ENCODE assay signal across 9 cellular contexts in genomic region chr11:62588966-62589637, GRCh38. TPM values are rescaled to one million over a fixed set of nuclear protein-coding genes. Genes with fewer than 3 reads are reported as not detected.
A peak's percentile ranks its signal among the peaks of the same experiment; 100 is the strongest.
DNase-seq lines count a peak whose midpoint lies in the region; TF ChIP-seq lines count a peak whose summit lies in the region.
"Had no signal": no experiment of that assay in that cellular context is flagged by ENCODE, and none has a peak within 500 bp of the region (broad histone marks: within the 10 kb centered on the region; RNA-seq: fewer than 3 reads in every experiment).

No MANE protein-coding gene starts in this region.

- H3K27ac ChIP-seq in SU-DHL-6 (ENCODE audit: low read depth, low read length): no peak overlapping the region

- peaks cover 8% of the 10 kb centered on the region; the same call in 1 of the 2 replicates for H3K36me3 ChIP-seq in SU-DHL-6 (ENCODE audit: low read length)

- no peaks in the 10 kb centered on the region for H4K20me1 ChIP-seq in SU-DHL-6 (ENCODE audit: low read depth, low read length)

- H3F3A ChIP-seq in SU-DHL-6 (ENCODE audit: insufficient read depth): peaks cover 15% of the 10 kb centered on the region

- peak; percentile 35 for DNase-seq in stimulated activated CD4-positive, alpha-beta T cell treated with anti-CD3 and anti-CD28 coated beads, Interleukin-1b, Interleukin-23, amount 100 ng/mL, for 48 hours
- no peak for DNase-seq in stimulated activated CD4-positive, alpha-beta T cell treated with anti-CD3 and anti-CD28 coated beads, Interleukin-2, amount 100 ng/mL, for 48 hours
- DNase-seq in fibroblast of the aortic adventitia (ENCODE audit: low read depth) (no peak), occipital lobe (lab: John Stamatoyannopoulos, UW) (no peak), medulla oblongata (ENCODE audit: extremely low spot score) (no peak), NCI-H748 (lab: John Stamatoyannopoulos, UW; ENCODE audit: unreplicated experiment) (no peak), iPS-NIHi7 (ENCODE audit: extremely low spot score) (no peak)
- DNase-seq: NCI-H69 had no signal

- peaks cover 24% of the 10 kb centered on the region for H3K79me2 ChIP-seq in SU-DHL-6 (ENCODE audit: insufficient read depth, low read length)

- no peaks in the 10 kb centered on the region for H3K9me2 ChIP-seq in SU-DHL-6 (replicated peaks; ENCODE audit: insufficient read depth, low read length)

- H3K9me3 ChIP-seq in SU-DHL-6 (ENCODE audit: insufficient read depth, low read length): no peaks in the 10 kb centered on the region

- H2AFZ ChIP-seq in SU-DHL-6 (ENCODE audit: low read depth, low read length, severe bottlenecking): no peak overlapping the region

- TF ChIP-seq CTCF in SU-DHL-6 (IDR thresholded peaks at IDR 0.05; ENCODE audit: insufficient read depth, low read length, poor library complexity, severe bottlenecking) (peak; percentile 52), fibroblast of the aortic adventitia (IDR thresholded peaks at IDR 0.05; ENCODE audit: insufficient read depth, low read length) (peak; percentile 34)

- no peak overlapping the region for H3K4me3 ChIP-seq in SU-DHL-6 (ENCODE audit: insufficient read depth, low read length, poor library complexity, severe bottlenecking)
- H3K4me3 ChIP-seq in fibroblast of the aortic adventitia (ENCODE audit: low read depth, low read length): no peak overlapping the region

- 0 out of 2 replicates have a peak overlapping the region, but pooled peaks have one; percentile 4 for H3K9ac ChIP-seq in SU-DHL-6 (ENCODE audit: low read length)

- H3K27me3 ChIP-seq in SU-DHL-6 (ENCODE audit: low read length): no peaks in the 10 kb centered on the region

- peak overlapping the region; percentile 93 for H3K4me2 ChIP-seq in SU-DHL-6 (ENCODE audit: low read depth, low read length, poor library complexity, severe bottlenecking)

RNA-seq across cellular contexts. Expression of gene TUT1, which starts 2.2 kb away (rescaled TPM):
- total RNA-seq in fibroblast of the aortic adventitia (ENCODE audit: low replicate concordance) (4.5 and 9.4 TPM in 2 replicates), occipital lobe (4.5 TPM)

RNA-seq across cellular contexts. Expression of gene MTA2, which starts 12.6 kb away (rescaled TPM):
- total RNA-seq in fibroblast of the aortic adventitia (ENCODE audit: low replicate concordance) (46.2 and 110 TPM in 2 replicates), occipital lobe (129 TPM)

RNA-seq across cellular contexts. Expression of gene EEF1G, which starts 15.4 kb away (rescaled TPM):
- 1,443 and 1,493 TPM in 2 replicates for total RNA-seq in fibroblast of the aortic adventitia (ENCODE audit: low replicate concordance)
- 1,633 TPM for total RNA-seq in occipital lobe

RNA-seq across cellular contexts. Expression of gene EML3, which starts 23.5 kb away (rescaled TPM):
- total RNA-seq in fibroblast of the aortic adventitia (ENCODE audit: low replicate concordance) (22.3 and 61.7 TPM in 2 replicates), occipital lobe (4.5 TPM)

RNA-seq across cellular contexts. Expression of gene ROM1, which starts 24.0 kb away (rescaled TPM):
- total RNA-seq in fibroblast of the aortic adventitia (ENCODE audit: low replicate concordance) (4.6 and 26.4 TPM in 2 replicates), occipital lobe (3.1 TPM)
